32 cellular contexts compared by ENCODE assay signal in the genomic region with DNA sequence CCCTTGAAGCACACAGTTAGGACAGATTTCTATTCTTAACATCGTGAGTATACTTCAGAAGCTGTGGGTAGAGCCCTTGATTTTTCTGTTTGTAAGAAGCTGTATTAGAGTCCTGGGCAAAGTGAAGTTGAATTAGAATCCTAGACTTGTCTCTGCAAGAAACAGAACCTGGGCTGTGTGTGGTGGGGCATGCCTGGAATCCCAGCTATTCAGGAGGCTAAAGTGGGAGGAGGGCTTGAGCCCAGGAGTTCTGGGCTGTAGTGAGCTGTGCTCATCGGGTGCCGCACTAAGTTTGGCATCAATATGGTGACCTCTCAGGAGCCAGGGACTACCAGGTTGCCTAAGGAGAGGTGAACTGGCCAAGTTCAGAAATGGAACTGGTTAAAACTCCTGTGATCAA.
"Had no signal": no experiment of that assay in that cellular context is flagged by ENCODE, and none has a peak within 500 bp of the region (broad histone marks: within the 10 kb centered on the region; RNA-seq: fewer than 3 reads in every experiment).

No MANE protein-coding gene starts in this region.

- H3K27ac Mint-ChIP-seq: activated CD4-positive, alpha-beta memory T cell treated with anti-CD3 and anti-CD28 coated beads, Interleukin-2, amount 10 ng/mL, durations not matched to agents 7 days and 5 days; activated CD4-positive, alpha-beta T cell treated with anti-CD3 and anti-CD28 coated beads, Interleukin-2, amount 10 ng/mL, durations not matched to agents 24 days and 14 days; activated T-cell treated with anti-CD3 and anti-CD28 coated beads, Interleukin-2, amount 50 U/mL, for 24 hours; memory B cell; nephron; progenitor cell of endocrine pancreas; stimulated activated memory B cell treated with anti-CD40 and anti-IgM and Interleukin-4, amounts not matched to agents 10 μg/mL and 1 μg/mL and 100 μg/mL, for 72 hours; stimulated activated naive CD8-positive, alpha-beta T cell treated with anti-CD3 and anti-CD28 coated beads, Interleukin-15, amount 100 ng/mL, for 72 hours; T-helper 1 cell treated with Interleukin-12 subunit alpha and Interleukin-12 subunit beta and Interleukin-4 antibody, amounts not matched to agents 30 μg/mL and 1 μg/mL, for 36 hours; type B pancreatic cell had no signal

- H3K36me3 ChIP-seq: gastrocnemius medialis, neutrophil, vagina, WERI-Rb-1 had no signal

- H3K27me3 ChIP-seq: gastrocnemius medialis, neutrophil, vagina had no signal

- H3K4me1 Mint-ChIP-seq: activated CD4-positive, alpha-beta memory T cell treated with anti-CD3 and anti-CD28 coated beads, Interleukin-2, amount 10 ng/mL, durations not matched to agents 7 days and 5 days; activated CD4-positive, alpha-beta T cell treated with anti-CD3 and anti-CD28 coated beads, Interleukin-2, amount 10 ng/mL, durations not matched to agents 24 days and 14 days; central memory CD8-positive, alpha-beta T cell; memory B cell; nephron; stimulated activated memory B cell treated with anti-CD40 and anti-IgM and Interleukin-4, amounts not matched to agents 10 μg/mL and 1 μg/mL and 100 μg/mL, for 72 hours; stimulated activated naive CD8-positive, alpha-beta T cell treated with anti-CD3 and anti-CD28 coated beads, Interleukin-15, amount 100 ng/mL, for 72 hours had no signal

- ATAC-seq: gastrocnemius medialis; sciatic nerve; stimulated activated memory B cell treated with anti-CD40 and anti-IgM and Interleukin-4, amounts not matched to agents 10 μg/mL and 1 μg/mL and 100 μg/mL, for 72 hours; stimulated activated naive CD8-positive, alpha-beta T cell treated with anti-CD3 and anti-CD28 coated beads, Interleukin-15, amount 100 ng/mL, for 72 hours had no signal

- DNase-seq: activated CD4-positive, alpha-beta memory T cell treated with anti-CD3 and anti-CD28 coated beads, Interleukin-2, amount 10 ng/mL, durations not matched to agents 7 days and 5 days; activated CD4-positive, alpha-beta T cell treated with anti-CD3 and anti-CD28 coated beads, Interleukin-2, amount 10 ng/mL, durations not matched to agents 24 days and 14 days; activated CD4-positive, CD25-positive, alpha-beta regulatory T cell treated with anti-CD3 and anti-CD28 coated beads, Interleukin-2, amount 50 U/mL, for 72 hours; activated CD8-positive, alpha-beta memory T cell treated with anti-CD3 and anti-CD28 coated beads, Interleukin-2, amount 50 U/mL, for 48 hours; activated gamma-delta T cell treated with Interleukin-2 at 50 U/mL for 16 hours; activated naive CD4-positive, alpha-beta T cell treated with anti-CD3 and anti-CD28 coated beads, Interleukin-2, amount 50 U/mL, for 16 hours; activated T-cell treated with anti-CD3 and anti-CD28 coated beads, Interleukin-2, amount 50 U/mL, for 24 hours; amniotic stem cell; effector CD8-positive, alpha-beta T cell; erythroblast; gastrocnemius medialis; glutamatergic neuron; retina; small intestine; stimulated activated CD4-positive, alpha-beta T cell treated with anti-CD3 and anti-CD28 coated beads, Interleukin-1b, Interleukin-23, amount 100 ng/mL, for 48 hours; stimulated activated CD4-positive, alpha-beta T cell treated with anti-CD3 and anti-CD28 coated beads, Interleukin-4, amount 100 ng/mL, for 4 hours; stimulated activated CD8-positive, alpha-beta memory T cell treated with anti-CD3 and anti-CD28 coated beads, Interleukin-4, amount 100 ng/mL, for 48 hours; stimulated activated naive CD8-positive, alpha-beta T cell treated with anti-CD3 and anti-CD28 coated beads, Interleukin-15, amount 100 ng/mL, for 72 hours; substantia nigra; SW 1271; T-helper 9 cell; WERI-Rb-1 had no signal

- H3K27ac ChIP-seq: gastrocnemius medialis, neutrophil, vagina, WERI-Rb-1 had no signal

- H3K4me3 ChIP-seq: gastrocnemius medialis, vagina had no signal

- H3K36me3 Mint-ChIP-seq: memory B cell; stimulated activated memory B cell treated with anti-CD40 and anti-IgM and Interleukin-4, amounts not matched to agents 10 μg/mL and 1 μg/mL and 100 μg/mL, for 72 hours; type B pancreatic cell had no signal

- H3K9me3 Mint-ChIP-seq: memory B cell; nephron; stimulated activated memory B cell treated with anti-CD40 and anti-IgM and Interleukin-4, amounts not matched to agents 10 μg/mL and 1 μg/mL and 100 μg/mL, for 72 hours; stimulated activated naive CD8-positive, alpha-beta T cell treated with anti-CD3 and anti-CD28 coated beads, Interleukin-15, amount 100 ng/mL, for 72 hours; T-helper 1 cell treated with Interleukin-12 subunit alpha and Interleukin-12 subunit beta and Interleukin-4 antibody, amounts not matched to agents 30 μg/mL and 1 μg/mL, for 36 hours; type B pancreatic cell had no signal

- H3K27me3 Mint-ChIP-seq: activated CD4-positive, alpha-beta memory T cell treated with anti-CD3 and anti-CD28 coated beads, Interleukin-2, amount 10 ng/mL, durations not matched to agents 7 days and 5 days; activated CD4-positive, alpha-beta T cell treated with anti-CD3 and anti-CD28 coated beads, Interleukin-2, amount 10 ng/mL, durations not matched to agents 24 days and 14 days; activated T-cell treated with anti-CD3 and anti-CD28 coated beads, Interleukin-2, amount 50 U/mL, for 24 hours; central memory CD8-positive, alpha-beta T cell; memory B cell; progenitor cell of endocrine pancreas; stimulated activated memory B cell treated with anti-CD40 and anti-IgM and Interleukin-4, amounts not matched to agents 10 μg/mL and 1 μg/mL and 100 μg/mL, for 72 hours had no signal

- H3K9me3 ChIP-seq: gastrocnemius medialis, neutrophil, vagina had no signal

- H3K4me1 ChIP-seq: gastrocnemius medialis, vagina had no signal

- H3K4me3 Mint-ChIP-seq: activated CD4-positive, alpha-beta memory T cell treated with anti-CD3 and anti-CD28 coated beads, Interleukin-2, amount 10 ng/mL, durations not matched to agents 7 days and 5 days; activated CD4-positive, alpha-beta T cell treated with anti-CD3 and anti-CD28 coated beads, Interleukin-2, amount 10 ng/mL, durations not matched to agents 24 days and 14 days; activated T-cell treated with anti-CD3 and anti-CD28 coated beads, Interleukin-2, amount 50 U/mL, for 24 hours; central memory CD8-positive, alpha-beta T cell; memory B cell; stimulated activated memory B cell treated with anti-CD40 and anti-IgM and Interleukin-4, amounts not matched to agents 10 μg/mL and 1 μg/mL and 100 μg/mL, for 72 hours; stimulated activated naive CD8-positive, alpha-beta T cell treated with anti-CD3 and anti-CD28 coated beads, Interleukin-15, amount 100 ng/mL, for 72 hours; T-helper 1 cell treated with Interleukin-12 subunit alpha and Interleukin-12 subunit beta and Interleukin-4 antibody, amounts not matched to agents 30 μg/mL and 1 μg/mL, for 36 hours; type B pancreatic cell had no signal
